ENCODE assay signal across 8 cellular contexts in the genomic region with DNA sequence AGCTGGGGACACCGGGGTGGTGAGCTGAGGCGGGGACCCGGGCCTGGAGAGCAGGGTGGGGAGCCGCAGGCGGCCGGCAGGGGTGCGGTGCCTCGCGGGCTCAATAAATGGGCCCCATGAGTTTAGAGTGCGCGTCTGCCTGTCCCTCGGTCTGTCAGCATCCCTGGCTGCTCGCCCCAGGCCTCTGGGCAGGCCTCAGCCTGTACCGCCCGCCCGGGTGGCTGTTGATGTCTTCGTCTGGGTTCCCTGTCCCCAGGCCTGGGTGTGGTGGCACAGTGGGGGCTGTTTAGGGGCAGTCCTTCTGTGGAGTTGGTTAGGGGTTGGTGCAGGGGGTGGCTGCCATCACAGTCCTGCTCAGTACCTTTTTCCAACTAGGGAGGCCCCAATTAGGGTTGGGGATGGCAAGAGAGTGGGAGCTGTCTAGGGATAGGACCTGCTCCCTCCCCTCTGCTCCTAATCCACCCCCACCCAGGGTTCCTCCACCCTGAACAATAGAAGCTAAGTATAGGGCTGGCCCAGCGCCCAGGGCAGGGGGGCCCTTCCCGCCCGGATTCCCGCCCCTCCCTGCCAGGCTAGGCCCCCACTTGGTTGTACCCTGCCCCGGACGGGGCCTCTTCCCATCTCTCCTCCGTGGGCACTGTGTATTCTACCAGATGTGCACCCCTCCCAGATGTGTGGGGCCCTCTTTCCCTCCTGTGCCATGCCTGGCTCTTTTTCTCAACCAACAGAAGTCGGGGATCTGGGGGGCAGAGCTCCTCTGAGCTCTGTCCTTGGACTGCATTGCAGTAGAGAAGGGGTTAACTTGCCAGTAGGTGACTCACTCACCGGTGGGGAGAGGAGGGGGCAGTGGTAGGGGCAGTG. TPM values are rescaled to one million over a fixed set of nuclear protein-coding genes. Genes with fewer than 3 reads are reported as not detected.
DNase-seq lines count a peak whose midpoint lies in the region; ATAC-seq, FAIRE-seq and TF ChIP-seq lines count a peak whose summit lies in the region.

No MANE protein-coding gene starts in this region.

- peak overlapping the region; percentile 96 for H3K4me2 ChIP-seq in OCI-LY3 (ENCODE audit: low read length)

- H3K4me1 ChIP-seq in A673 (ENCODE audit: insufficient read depth, low read length, poor library complexity, severe bottlenecking) (peaks cover 61% of the 10 kb centered on the region), OCI-LY3 (ENCODE audit: low read length) (peaks cover 56% of the 10 kb centered on the region)

- H2AFZ ChIP-seq in OCI-LY3 (ENCODE audit: low read depth, low read length) = no peak overlapping the region

- no peaks in the 10 kb centered on the region for H3K27me3 Mint-ChIP-seq in central memory CD8-positive, alpha-beta T cell

- peaks cover 22% of the 10 kb centered on the region for H3K79me2 ChIP-seq in OCI-LY3 (ENCODE audit: low read length)

- TF ChIP-seq POLR2A in GM12891 (IDR thresholded peaks at IDR 0.05; ENCODE audit: low read depth, low read length) = no peak

- POLR2A ChIA-PET in A673 (lab: Charles Lee; ENCODE audit: low non-redundant PET) = interaction anchor here (0.6 kb wide), 2 partner anchors 138 to 322 kb away, joined by 4 to 9 read pairs; partner anchors contain the start of gene RABAC1

- peaks cover 12% of the 10 kb centered on the region for H3K36me3 Mint-ChIP-seq in central memory CD8-positive, alpha-beta T cell (ENCODE audit: insufficient read depth)

- CTCF ChIA-PET in A673 (lab: Charles Lee) = interaction anchor here (0.9 kb wide), 1 partner anchor 36 kb away, joined by 4 read pairs; no protein-coding TSS in a partner anchor

- peaks cover 37% of the 10 kb centered on the region for H3K4me1 Mint-ChIP-seq in central memory CD8-positive, alpha-beta T cell

- H3K9me3 ChIP-seq in A673 (ENCODE audit: low read depth, low read length, poor library complexity, severe bottlenecking) = no peaks in the 10 kb centered on the region
- no peaks in the 10 kb centered on the region for H3K9me3 ChIP-seq in OCI-LY3 (ENCODE audit: insufficient read depth, low read length)

- H3K36me3 ChIP-seq in A673 (ENCODE audit: insufficient read depth, low read length, poor library complexity, severe bottlenecking) (no peaks in the 10 kb centered on the region), OCI-LY3 (replicated peaks; ENCODE audit: low read depth, low read length) (no peaks in the 10 kb centered on the region)

- ATAC-seq in central memory CD8-positive, alpha-beta T cell (replicated peaks; ENCODE audit: extremely low read depth, poor library complexity, severe bottlenecking) = no peak
- ATAC-seq in stimulated activated naive CD8-positive, alpha-beta T cell treated with anti-CD3 and anti-CD28 coated beads, Interleukin-15, Interleukin-2, amounts not matched to agents 100 U/mL and 50 U/mL, for 24 hours = no peak
- no peak for ATAC-seq in GM21619 (IDR thresholded peaks at IDR 0.05; ENCODE audit: unreplicated experiment)

- H3K4me3 ChIP-seq in A673 (ENCODE audit: low read depth, low read length, poor library complexity, severe bottlenecking) (peak overlapping the region; percentile 70), OCI-LY3 (ENCODE audit: low read length) (peak overlapping the region; percentile 85)

- H3K9ac ChIP-seq in OCI-LY3 (ENCODE audit: low read length) = peak overlapping the region; percentile 95

- FAIRE-seq in GM12891 (lab: Jason Lieb, UNC) = peak; percentile 9

- intact Hi-C loops in A673 (cut with micrococcal nuclease; ENCODE audit: unreplicated experiment) = loop anchor here (2.0 kb wide), 1 partner anchor 31 kb away; no protein-coding TSS in a partner anchor

- H4K20me1 ChIP-seq in OCI-LY3 (ENCODE audit: insufficient read depth, low read length) = peaks cover 16% of the 10 kb centered on the region

- BruUV-seq in A673 (replicated peaks; lab: Mats Ljungman, UMichigan) = no TSS peak

- DNase-seq in A673 (ENCODE audit: low spot score) (peak; percentile 77), GM12891 (ENCODE audit: insufficient read length, low spot score) (no peak), DMS114 treated with DMSO at 0.1 percent for 48 hours (lab: John Stamatoyannopoulos, UW; ENCODE audit: unreplicated experiment) (no peak)
- peak in 1 of 2 donors; percentile 20 for DNase-seq in central memory CD8-positive, alpha-beta T cell (ENCODE audit: low spot score in 2 of 2)
- peak; percentile 47 for DNase-seq in stimulated activated naive CD8-positive, alpha-beta T cell treated with anti-CD3 and anti-CD28 coated beads, Interleukin-15, Interleukin-2, amounts not matched to agents 100 U/mL and 50 U/mL, for 24 hours

- H3K27ac ChIP-seq in A673 (ENCODE audit: low read depth, low read length, poor library complexity, severe bottlenecking) = peak overlapping the region; percentile 91
- no peak overlapping the region for H3K27ac ChIP-seq in OCI-LY3 (ENCODE audit: low read length)
- peak overlapping the region; percentile 98 for H3K27ac ChIP-seq in layer of hippocampus (ENCODE audit: low read depth, low read length)

- H3K4me3 Mint-ChIP-seq in central memory CD8-positive, alpha-beta T cell = no peak overlapping the region

- H3K27me3 ChIP-seq in A673 (replicated peaks; ENCODE audit: insufficient read depth, low read depth, low read length, poor library complexity) = no peaks in the 10 kb centered on the region
- no peaks in the 10 kb centered on the region for H3K27me3 ChIP-seq in OCI-LY3 (ENCODE audit: low read depth, low read length)
- no peaks in the 10 kb centered on the region for H3K27me3 ChIP-seq in layer of hippocampus (ENCODE audit: control insufficient read depth, insufficient read depth, low read length)

- H3K27ac Mint-ChIP-seq in central memory CD8-positive, alpha-beta T cell (ENCODE audit: low read depth) = peak overlapping the region; percentile 17

- no peaks in the 10 kb centered on the region for H3K9me3 Mint-ChIP-seq in central memory CD8-positive, alpha-beta T cell

- TF ChIP-seq CTCF in A673 (conservative IDR thresholded peaks at IDR 0.05; ENCODE audit: low read depth, low read length) = no peak
- TF ChIP-seq CTCF in OCI-LY3 (IDR thresholded peaks at IDR 0.05; ENCODE audit: low read depth, low read length) = no peak

TF ChIP-seq in GM12891, 5 proteins besides CTCF, POLR2A, EP300 and RAD21:
- TF ChIP-seq SPI1 (IDR thresholded peaks at IDR 0.05; ENCODE audit: low read depth, low read length) = no peak
- no peak for TF ChIP-seq PAX5 (IDR thresholded peaks at IDR 0.05; ENCODE audit: insufficient read depth, low read length, severe bottlenecking)
- no peak for TF ChIP-seq POU2F2 (IDR thresholded peaks at IDR 0.05; ENCODE audit: low read depth, low read length)
- TF ChIP-seq POLR2AphosphoS5 (IDR thresholded peaks at IDR 0.05; ENCODE audit: low read depth, low read length) = no peak
- TF ChIP-seq TAF1 (IDR thresholded peaks at IDR 0.05; ENCODE audit: low read depth, low read length) = no peak
TF ChIP-seq in GM12891: peak in this region for 0.

RNA-seq across cellular contexts. Expression of gene CIC, which starts 12.4 kb away (rescaled TPM):
- total RNA-seq in A673 (2021) = 75.8 and 80.3 TPM in 2 replicates
- 18.5 TPM for polyA plus RNA-seq in GM12891 (2012; ENCODE audit: low read depth, missing spikeins)

RNA-seq across cellular contexts. Expression of gene PRR19, which starts 20.5 kb away (rescaled TPM):
- total RNA-seq in A673 (2021) = 2.5 and 3.6 TPM in 2 replicates
- 0.40 TPM for polyA plus RNA-seq in GM12891 (2012; ENCODE audit: low read depth, missing spikeins)

RNA-seq across cellular contexts. Expression of gene PAFAH1B3, which starts 21.0 kb away (rescaled TPM):
- 151 and 166 TPM in 2 replicates for total RNA-seq in A673 (2021)
- 25.0 TPM for polyA plus RNA-seq in GM12891 (2012; ENCODE audit: low read depth, missing spikeins)

RNA-seq across cellular contexts. Expression of gene ERF, which starts 26.5 kb away (rescaled TPM):
- total RNA-seq in A673 (2021) = 149 and 164 TPM in 2 replicates
- 18.2 TPM for polyA plus RNA-seq in GM12891 (2012; ENCODE audit: low read depth, missing spikeins)

RNA-seq across cellular contexts. Expression of gene TMEM145, which starts 31.7 kb away (rescaled TPM):
- 4.9 and 5.7 TPM in 2 replicates for total RNA-seq in A673 (2021)
- 0.28 TPM for polyA plus RNA-seq in GM12891 (2012; ENCODE audit: low read depth, missing spikeins)

Comparison
In these comparisons a context has a peak if more than half of its experiments do, and no peak if none do; other contexts are left out.
1. DNase-seq: peak in A673 (single experiment) and stimulated activated naive CD8-positive, alpha-beta T cell treated with anti-CD3 and anti-CD28 coated beads, Interleukin-15, Interleukin-2, amounts not matched to agents 100 U/mL and 50 U/mL, for 24 hours (single experiment); none in GM12891 (single experiment) and DMS114 treated with DMSO at 0.1 percent for 48 hours (single experiment).